8 cellular contexts compared by ENCODE assay signal in genomic region chr9:133148351-133149129, GRCh38. TPM values are rescaled to one million over a fixed set of nuclear protein-coding genes. Genes with fewer than 3 reads are reported as not detected.
DNase-seq lines count a peak whose midpoint lies in the region; ATAC-seq and TF ChIP-seq lines count a peak whose summit lies in the region.

No MANE protein-coding gene starts in this region.

- H3K9me2 ChIP-seq in GM23338 (ENCODE audit: insufficient read depth) (no peaks in the 10 kb centered on the region), Loucy (replicated peaks; ENCODE audit: low read depth, low read length) (no peaks in the 10 kb centered on the region)

- H3K27me3 Mint-ChIP-seq in GM23338 (ENCODE audit: insufficient read depth, low read depth, poor library complexity): peaks cover 35% of the 10 kb centered on the region

- H2AFZ ChIP-seq in GM23338: 0 out of 2 replicates have a peak overlapping the region, but pooled peaks have one; percentile 32
- H2AFZ ChIP-seq in Loucy (ENCODE audit: low read length): peak overlapping the region; percentile 80
- H2AFZ ChIP-seq in mesenchymal stem cell (ENCODE audit: low read depth, low read length): peak overlapping the region; percentile 32

- no peaks in the 10 kb centered on the region for H3K9me3 ChIP-seq in Loucy (ENCODE audit: insufficient read depth, low read depth, low read length)
- no peaks in the 10 kb centered on the region for H3K9me3 ChIP-seq in mesenchymal stem cell (ENCODE audit: control insufficient read depth, low read length)

- H3K9ac ChIP-seq in Loucy (ENCODE audit: low read depth, low read length, poor library complexity, severe bottlenecking): peak overlapping the region; percentile 90
- peak overlapping the region; percentile 94 for H3K9ac ChIP-seq in mesenchymal stem cell (ENCODE audit: low read length)

- H4K8ac ChIP-seq in mesenchymal stem cell (ENCODE audit: low read length): peak overlapping the region; percentile 83

- H3K36me3 ChIP-seq in GM23338 (ENCODE audit: insufficient read depth): no peaks in the 10 kb centered on the region
- no peaks in the 10 kb centered on the region; the same call in 1 of the 2 replicates for H3K36me3 ChIP-seq in Loucy (ENCODE audit: insufficient read depth, low read length)
- H3K36me3 ChIP-seq in mesenchymal stem cell (ENCODE audit: control insufficient read depth in 1 of 2, insufficient read depth in 2 of 2, low read depth in 1 of 2, low read length in 2 of 2): peaks cover 5 to 14% of the 10 kb centered on the region in 2 experiments

- peaks cover 28% of the 10 kb centered on the region for H3K79me1 ChIP-seq in mesenchymal stem cell (replicated peaks; ENCODE audit: low read length, poor library complexity, severe bottlenecking)

- H4K91ac ChIP-seq in mesenchymal stem cell (ENCODE audit: low read length): peak overlapping the region; percentile 97

- peak overlapping the region; percentile 2 for H2BK5ac ChIP-seq in mesenchymal stem cell (ENCODE audit: low read depth, low read length, poor library complexity, severe bottlenecking)

- peak overlapping the region in 1 of 2 experiments; percentile 99 for H3K14ac ChIP-seq in mesenchymal stem cell (ENCODE audit: low read length in 2 of 2)

- peak overlapping the region; percentile 95 to 96 for H3K18ac ChIP-seq in mesenchymal stem cell (ENCODE audit: low read depth in 1 of 2, low read length in 2 of 2)

- H3K4me2 ChIP-seq in GM23338: peak overlapping the region; percentile 94
- peak overlapping the region; percentile 92 for H3K4me2 ChIP-seq in Loucy (ENCODE audit: low read depth, low read length, poor library complexity, severe bottlenecking)
- H3K4me2 ChIP-seq in mesenchymal stem cell (ENCODE audit: low read length, poor library complexity, severe bottlenecking): peak overlapping the region; percentile 74

- peak overlapping the region; percentile 86 for H2BK120ac ChIP-seq in mesenchymal stem cell (ENCODE audit: low read depth, low read length)

- peak overlapping the region; percentile 19 to 96 for H3K4ac ChIP-seq in mesenchymal stem cell (ENCODE audit: low read depth in 1 of 2, low read length in 2 of 2)

- no peaks in the 10 kb centered on the region for H3K9me3 Mint-ChIP-seq in GM23338

- H2BK12ac ChIP-seq in mesenchymal stem cell (ENCODE audit: low read length in 2 of 2): peak overlapping the region; percentile 12 to 61

- WGBS in mesenchymal stem cell: 3% methylated on average over 34 of the region's 63 CpGs

- peak; percentile 6 for ATAC-seq in GM23338

- H2BK15ac ChIP-seq in mesenchymal stem cell (ENCODE audit: low read depth, poor library complexity, severe bottlenecking): peak overlapping the region; percentile 75

- H3K23ac ChIP-seq in mesenchymal stem cell (ENCODE audit: low read length in 2 of 2): peak overlapping the region in 1 of 2 experiments; percentile 94

- H3F3A ChIP-seq in GM23338 (replicated peaks; ENCODE audit: low read depth) (no peaks in the 10 kb centered on the region), Loucy (ENCODE audit: low read depth) (0 out of 2 replicates have a peak, but pooled peaks cover 5% of the 10 kb centered on the region)

- peaks cover 21% of the 10 kb centered on the region; the same call in 2 of the 3 replicates for H3K4me1 Mint-ChIP-seq in GM23338

- H4K20me1 ChIP-seq in GM23338 (replicated peaks; ENCODE audit: insufficient read depth) (peaks cover 12% of the 10 kb centered on the region; the same call in 1 of the 2 replicates), Loucy (ENCODE audit: insufficient read depth, low read length, poor library complexity, severe bottlenecking) (peaks cover 43% of the 10 kb centered on the region)

- intact Hi-C loops in dorsolateral prefrontal cortex (cut with DNase I): loop anchor here (5.0 kb wide), 2 partner anchors 101 to 116 kb away; partner anchors contain the start of gene GTF3C5 (in 2 of the 2)

- no peak for TF ChIP-seq CTCF in GM12864 (IDR thresholded peaks at IDR 0.05; ENCODE audit: low read depth, low read length, missing control alignments)
- no peak for TF ChIP-seq CTCF in GM23338 (conservative IDR thresholded peaks at IDR 0.05; ENCODE audit: low read depth in 2 of 2)
- no peak for TF ChIP-seq CTCF in Loucy (conservative IDR thresholded peaks at IDR 0.05; ENCODE audit: low read length)
- TF ChIP-seq CTCF in dorsolateral prefrontal cortex (IDR thresholded peaks at IDR 0.05 in 54 of 56, conservative IDR thresholded peaks at IDR 0.05 in 2 of 56; ENCODE audit: low read depth in 1 of 56, partially characterized antibody in 56 of 56): no peak

- H3K27ac ChIP-seq in GM23338 (ENCODE audit: low read depth) (no peak overlapping the region), dorsolateral prefrontal cortex (peak overlapping the region; percentile 33 to 100 (median 90)), mesenchymal stem cell (ENCODE audit: low read length, poor library complexity, severe bottlenecking) (peak overlapping the region; percentile 58)

- 0 out of 2 replicates have a peak, but pooled peaks cover 2% of the 10 kb centered on the region for H3K79me2 ChIP-seq in GM23338 (replicated peaks; ENCODE audit: insufficient read depth)
- peaks cover 50% of the 10 kb centered on the region for H3K79me2 ChIP-seq in Loucy (ENCODE audit: insufficient read depth, low read length)

- H3K36me3 Mint-ChIP-seq in GM23338 (ENCODE audit: low read depth): no peaks in the 10 kb centered on the region

- H3K27ac Mint-ChIP-seq in GM23338: peak overlapping the region; percentile 13; the same call in 1 of the 2 replicates

- H2AK5ac ChIP-seq in mesenchymal stem cell (ENCODE audit: low read length, severe bottlenecking): no peak overlapping the region

- H3K4me3 Mint-ChIP-seq in GM23338: peak overlapping the region; percentile 82

- H3K27me3 ChIP-seq in GM23338 (ENCODE audit: insufficient read depth): peaks cover 4% of the 10 kb centered on the region; the same call in 1 of the 2 replicates
- no peaks in the 10 kb centered on the region for H3K27me3 ChIP-seq in Loucy (ENCODE audit: insufficient read depth, low read length, poor library complexity, severe bottlenecking)
- H3K27me3 ChIP-seq in dorsolateral prefrontal cortex: no peaks in the 10 kb centered on the region
- H3K27me3 ChIP-seq in mesenchymal stem cell (ENCODE audit: control insufficient read depth in 1 of 2, insufficient read depth in 1 of 2, low read length in 2 of 2): peaks cover 0 to 10% of the 10 kb centered on the region in 2 experiments

- peak overlapping the region; percentile 99 for H3K4me3 ChIP-seq in GM12864 (ENCODE audit: low read depth, low read length)
- H3K4me3 ChIP-seq in GM23338: peak overlapping the region; percentile 73
- H3K4me3 ChIP-seq in Loucy (ENCODE audit: low read length, poor library complexity, severe bottlenecking): peak overlapping the region; percentile 83
- H3K4me3 ChIP-seq in dorsolateral prefrontal cortex: peak overlapping the region; percentile 45 to 89 (median 77)
- H3K4me3 ChIP-seq in mesenchymal stem cell (ENCODE audit: insufficient read depth in 1 of 2, low read depth in 1 of 2, low read length in 2 of 2): peak overlapping the region; percentile 83 to 91

- peaks cover 8% of the 10 kb centered on the region for H3K4me1 ChIP-seq in GM23338 (ENCODE audit: insufficient read depth)
- peaks cover 37% of the 10 kb centered on the region for H3K4me1 ChIP-seq in Loucy (ENCODE audit: insufficient read depth, low read length, poor library complexity, severe bottlenecking)
- peaks cover 37% of the 10 kb centered on the region for H3K4me1 ChIP-seq in mesenchymal stem cell (ENCODE audit: control insufficient read depth, insufficient read depth, low read depth, low read length)

- no peak for DNase-seq in GM12864 (ENCODE audit: low read depth)
- peak; percentile 38 for DNase-seq in GM23338 (ENCODE audit: low spot score)
- DNase-seq in activated CD4-positive, alpha-beta T cell treated with anti-CD3 and anti-CD28 coated beads for 1 hour: peak; percentile 31
- DNase-seq in dorsolateral prefrontal cortex: peak in 5 of 10 donors; percentile 58 to 80 (median 61)
- peak; percentile 67 for DNase-seq in mesenchymal stem cell
- peak; percentile 28 for DNase-seq in superior temporal gyrus (ENCODE audit: extremely low spot score)
- DNase-seq in putamen (ENCODE audit: low spot score): no peak

TF ChIP-seq in GM23338, 12 proteins besides CTCF, POLR2A, EP300 and RAD21:
- no peak for TF ChIP-seq STAT1 (IDR thresholded peaks at IDR 0.05; ENCODE audit: unreplicated experiment)
TF ChIP-seq in GM23338: peak in this region for 0.

RNA-seq across cellular contexts. Expression of gene GBGT1, which starts 15.2 kb away (rescaled TPM):
- total RNA-seq in GM23338 (2014; rRNA removed; shearing (Covaris generic)): 15.7 and 22.4 TPM in 2 replicates
- 3.7 and 4.9 TPM in 2 replicates for polyA plus RNA-seq in GM23338 (2016; fragmentation: Nextera tagmentation; extraction: Ambion mirVana)
- 10 to 100 TPM in 109 of 120 experiments, 1 to 10 TPM in 11; 5.8 to 27.4 (median 13.8) TPM for total RNA-seq in dorsolateral prefrontal cortex
- 15.3 TPM for polyA plus RNA-seq in mesenchymal stem cell (2013, experiment 1 of 2)
- 14.4 TPM for polyA plus RNA-seq in mesenchymal stem cell (2013, experiment 2 of 2)

RNA-seq across cellular contexts. Expression of gene RALGDS, which starts 27.5 kb away (rescaled TPM):
- total RNA-seq in GM23338 (2014; rRNA removed; shearing (Covaris generic)): 15.5 and 20.3 TPM in 2 replicates
- polyA plus RNA-seq in GM23338 (2016; fragmentation: Nextera tagmentation; extraction: Ambion mirVana): 6.1 and 8.6 TPM in 2 replicates
- 100 to 1,000 TPM in 109 of 120 experiments, 10 to 100 TPM in 11; 72.2 to 415 (median 142) TPM for total RNA-seq in dorsolateral prefrontal cortex
- 30.8 TPM for polyA plus RNA-seq in mesenchymal stem cell (2013, experiment 1 of 2)
- polyA plus RNA-seq in mesenchymal stem cell (2013, experiment 2 of 2): 27.5 TPM

Comparison
In these comparisons a context has a peak if more than half of its experiments do, and no peak if none do; other contexts are left out.
1. DNase-seq: peak in GM23338 (single experiment), activated CD4-positive, alpha-beta T cell treated with anti-CD3 and anti-CD28 coated beads for 1 hour (single experiment), mesenchymal stem cell (single experiment) and superior temporal gyrus (single experiment); none in GM12864 (single experiment) and putamen (single experiment).
2. Peak in every context shown above with its lines, with median percentiles within 50 percentile points of each other: H3K4me3 ChIP-seq, H2AFZ ChIP-seq and H3K4me2 ChIP-seq.